In the genomic region with DNA sequence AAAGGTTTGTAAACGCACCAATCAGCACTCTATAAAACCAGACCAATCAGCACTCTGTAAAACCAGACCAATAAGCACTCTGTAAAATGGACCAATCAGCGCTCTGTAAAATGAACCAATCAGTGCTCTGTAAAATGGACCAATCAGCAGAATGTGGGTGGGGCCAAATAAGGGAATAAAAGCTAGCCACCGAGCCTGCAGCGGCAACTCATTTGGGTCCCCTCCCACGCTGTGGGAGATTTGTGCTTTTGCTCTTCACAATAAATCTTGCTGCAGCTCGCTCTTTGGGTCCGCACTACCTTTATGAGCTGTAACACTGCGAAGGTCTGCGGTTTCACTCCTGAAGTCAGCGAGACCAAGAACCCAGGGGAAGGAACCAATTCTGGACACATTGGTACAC, we compare ENCODE assay signal across 29 cellular contexts. TPM values are rescaled to one million over a fixed set of nuclear protein-coding genes. Genes with fewer than 3 reads are reported as not detected.
"Had no signal": no experiment of that assay in that cellular context is flagged by ENCODE, and none has a peak within 500 bp of the region (broad histone marks: within the 10 kb centered on the region; RNA-seq: fewer than 3 reads in every experiment).

No MANE protein-coding gene starts in this region.

- H3K4me3 Mint-ChIP-seq: activated CD4-positive, alpha-beta T cell treated with anti-CD3 and anti-CD28 coated beads, Interleukin-2, amount 10 ng/mL, durations not matched to agents 7 days and 5 days; activated CD8-positive, alpha-beta T cell treated with anti-CD3 and anti-CD28 coated beads, Interleukin-2, amount 10 ng/mL, durations not matched to agents 7 days and 5 days; activated naive CD4-positive, alpha-beta T cell treated with anti-CD3 and anti-CD28 coated beads, Interleukin-2, amount 50 U/mL, for 24 hours; activated naive CD8-positive, alpha-beta T cell treated with anti-CD3 and anti-CD28 coated beads, Interleukin-2, amount 10 ng/mL, durations not matched to agents 7 days and 5 days; activated T-cell treated with anti-CD3 and anti-CD28 coated beads, Interleukin-2, amount 50 U/mL, for 24 hours had no signal

- H3K36me3 ChIP-seq: breast epithelium had no signal

- H3K4me3 ChIP-seq: body of pancreas, breast epithelium had no signal

- DNase-seq: activated CD4-positive, alpha-beta T cell treated with anti-CD3 and anti-CD28 coated beads, Interleukin-2, amount 10 ng/mL, durations not matched to agents 7 days and 5 days; activated CD4-positive, alpha-beta T cell treated with anti-CD3 and anti-CD28 coated beads, Interleukin-2, amount 50 U/mL, for 48 hours; activated CD8-positive, alpha-beta T cell treated with anti-CD3 and anti-CD28 coated beads, Interleukin-2, amount 10 ng/mL, durations not matched to agents 7 days and 5 days; activated gamma-delta T cell; activated naive CD4-positive, alpha-beta T cell treated with Interleukin-2 at 50 U/mL for 16 hours; activated naive CD8-positive, alpha-beta T cell treated with anti-CD3 and anti-CD28 coated beads, Interleukin-2, amount 10 ng/mL, durations not matched to agents 7 days and 5 days; activated T-cell treated with anti-CD3 and anti-CD28 coated beads, Interleukin-2, amount 50 U/mL, for 24 hours; body of pancreas; KG1; NCI-H1105; NCI-H1417 treated with DMSO at 0.1 percent for 48 hours; NCI-H187 treated with DMSO at 0.1 percent for 48 hours; NCI-H2081 treated with DMSO at 0.1 percent for 48 hours; NCI-H226; NCI-H446 treated with DMSO at 0.1 percent for 48 hours; NCI-H524; SIG-M5; SW 1271; T-helper 1 cell; T-helper 2 cell; T-helper 9 cell had no signal

- H3K9me3 ChIP-seq: body of pancreas, breast epithelium had no signal

- ATAC-seq: activated CD8-positive, alpha-beta T cell treated with anti-CD3 and anti-CD28 coated beads, Interleukin-2, amount 10 ng/mL, durations not matched to agents 7 days and 5 days; body of pancreas; Panc1 had no signal

- FAIRE-seq: astrocyte had no signal

- H3K36me3 Mint-ChIP-seq: activated naive CD8-positive, alpha-beta T cell treated with anti-CD3 and anti-CD28 coated beads, Interleukin-2, amount 10 ng/mL, durations not matched to agents 7 days and 5 days had no signal

- H3K9me3 Mint-ChIP-seq: activated naive CD8-positive, alpha-beta T cell treated with anti-CD3 and anti-CD28 coated beads, Interleukin-2, amount 10 ng/mL, durations not matched to agents 7 days and 5 days; activated T-helper 2 cell treated with anti-CD3 and anti-CD28 coated beads, Interferon-gamma antibody, Interleukin-2, Interleukin-4, amounts not matched to agents 10 μg/mL and 5 μg/mL and 100 μg/mL, durations not matched to agents 14 hours and 24 hours and 36 hours had no signal

- H3K27ac ChIP-seq: body of pancreas, breast epithelium, VCaP had no signal

- H3K27me3 ChIP-seq: body of pancreas had no signal

- H3K27ac Mint-ChIP-seq: activated CD4-positive, alpha-beta T cell treated with anti-CD3 and anti-CD28 coated beads, Interleukin-2, amount 10 ng/mL, durations not matched to agents 7 days and 5 days; activated CD8-positive, alpha-beta T cell treated with anti-CD3 and anti-CD28 coated beads, Interleukin-2, amount 10 ng/mL, durations not matched to agents 7 days and 5 days; activated naive CD4-positive, alpha-beta T cell treated with anti-CD3 and anti-CD28 coated beads, Interleukin-2, amount 50 U/mL, for 24 hours; activated naive CD8-positive, alpha-beta T cell treated with anti-CD3 and anti-CD28 coated beads, Interleukin-2, amount 10 ng/mL, durations not matched to agents 7 days and 5 days; activated T-cell treated with anti-CD3 and anti-CD28 coated beads, Interleukin-2, amount 50 U/mL, for 24 hours; activated T-helper 2 cell treated with anti-CD3 and anti-CD28 coated beads, Interferon-gamma antibody, Interleukin-2, Interleukin-4, amounts not matched to agents 10 μg/mL and 5 μg/mL and 100 μg/mL, durations not matched to agents 14 hours and 24 hours and 36 hours had no signal

RNA-seq across cellular contexts. Expression of a gene that starts 31.1 kb away (rescaled TPM):
- total RNA-seq: activated CD4-positive, alpha-beta T cell treated with anti-CD3 and anti-CD28 coated beads, Interleukin-2, amount 10 ng/mL, durations not matched to agents 7 days and 5 days; activated CD8-positive, alpha-beta T cell treated with anti-CD3 and anti-CD28 coated beads, Interleukin-2, amount 10 ng/mL, durations not matched to agents 7 days and 5 days; activated naive CD8-positive, alpha-beta T cell treated with anti-CD3 and anti-CD28 coated beads, Interleukin-2, amount 10 ng/mL, durations not matched to agents 7 days and 5 days; activated T-helper 2 cell treated with anti-CD3 and anti-CD28 coated beads, Interferon-gamma antibody, Interleukin-2, Interleukin-4, amounts not matched to agents 10 μg/mL and 5 μg/mL and 100 μg/mL, durations not matched to agents 14 hours and 24 hours and 36 hours; astrocyte; M059J; SK-MEL-5 had no signal

RNA-seq across cellular contexts. Expression of a gene that starts 47.5 kb away (rescaled TPM):
- total RNA-seq: activated CD4-positive, alpha-beta T cell treated with anti-CD3 and anti-CD28 coated beads, Interleukin-2, amount 10 ng/mL, durations not matched to agents 7 days and 5 days; activated CD8-positive, alpha-beta T cell treated with anti-CD3 and anti-CD28 coated beads, Interleukin-2, amount 10 ng/mL, durations not matched to agents 7 days and 5 days; activated T-helper 2 cell treated with anti-CD3 and anti-CD28 coated beads, Interferon-gamma antibody, Interleukin-2, Interleukin-4, amounts not matched to agents 10 μg/mL and 5 μg/mL and 100 μg/mL, durations not matched to agents 14 hours and 24 hours and 36 hours; astrocyte; body of pancreas; M059J; SK-MEL-5 had no signal
